8 cellular contexts compared by ENCODE assay signal in the genomic region with DNA sequence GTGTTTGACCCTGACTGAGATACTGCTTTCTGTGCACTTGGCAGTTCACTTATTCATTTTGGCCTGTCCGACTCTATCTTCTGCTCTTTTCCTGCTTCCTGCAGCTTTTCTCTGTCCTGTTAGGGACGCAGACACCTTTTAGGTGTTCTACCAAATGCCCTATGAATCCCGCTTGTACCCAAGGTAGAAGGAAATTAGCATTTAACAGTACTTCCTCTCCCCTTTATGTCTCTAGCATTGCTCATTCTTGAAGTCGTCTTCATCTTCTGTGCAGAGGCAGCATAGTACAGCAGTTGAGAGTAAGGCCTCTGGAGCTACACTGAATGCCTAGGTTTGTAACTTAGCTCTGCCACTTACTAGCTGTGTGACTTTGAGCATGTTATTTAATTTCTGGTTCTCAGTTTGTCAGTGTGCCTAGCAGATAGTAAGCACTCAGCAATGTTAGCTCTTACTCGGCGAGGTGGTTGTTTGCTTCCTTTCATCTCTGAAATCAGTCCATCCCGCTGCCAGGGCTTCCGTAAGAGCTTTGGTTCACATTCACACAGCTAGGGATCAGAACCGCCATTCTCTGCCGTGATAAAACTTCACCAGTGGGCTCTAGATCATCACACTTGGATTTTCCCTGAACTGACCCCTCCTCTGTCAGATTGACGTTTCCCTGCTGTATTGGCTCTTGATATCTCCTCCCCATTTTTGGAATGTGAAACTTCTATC. TPM values are rescaled to one million over a fixed set of nuclear protein-coding genes. Genes with fewer than 3 reads are reported as not detected.
DNase-seq lines count a peak whose midpoint lies in the region; ATAC-seq and TF ChIP-seq lines count a peak whose summit lies in the region.
"Had no signal": no experiment of that assay in that cellular context is flagged by ENCODE, and none has a peak within 500 bp of the region (broad histone marks: within the 10 kb centered on the region; RNA-seq: fewer than 3 reads in every experiment).

No MANE protein-coding gene starts in this region.

- H3K4me3 ChIP-seq in HUES48 (ENCODE audit: low read depth, low read length) (peak overlapping the region; percentile 94), hepatocyte (peak overlapping the region; percentile 99)

- H4K20me1 ChIP-seq in hepatocyte (ENCODE audit: insufficient read depth, poor library complexity, severe bottlenecking) = peaks cover 56% of the 10 kb centered on the region

- H3K9me3 ChIP-seq in HUES48 (ENCODE audit: control insufficient read depth, insufficient read depth, low read length) (no peaks in the 10 kb centered on the region), hepatocyte (ENCODE audit: low read depth) (no peaks in the 10 kb centered on the region)

- no peaks in the 10 kb centered on the region for H3K9me2 ChIP-seq in hepatocyte (replicated peaks; ENCODE audit: insufficient read depth)

- peak overlapping the region; percentile 98 for H3K27ac Mint-ChIP-seq in WTC11
- peak overlapping the region; percentile 95 for H3K27ac Mint-ChIP-seq in stimulated activated memory B cell treated with anti-CD40 and anti-IgM and Interleukin-4, amounts not matched to agents 10 μg/mL and 1 μg/mL and 100 μg/mL, for 72 hours

- peak overlapping the region; percentile 100 for H3K4me3 Mint-ChIP-seq in WTC11
- H3K4me3 Mint-ChIP-seq in stimulated activated memory B cell treated with anti-CD40 and anti-IgM and Interleukin-4, amounts not matched to agents 10 μg/mL and 1 μg/mL and 100 μg/mL, for 72 hours = peak overlapping the region; percentile 97

- no peak overlapping the region for H2AFZ ChIP-seq in hepatocyte

- H3K27me3 Mint-ChIP-seq in WTC11 (ENCODE audit: low read depth) = no peaks in the 10 kb centered on the region; the same call in 1 of the 2 replicates
- no peaks in the 10 kb centered on the region for H3K27me3 Mint-ChIP-seq in stimulated activated memory B cell treated with anti-CD40 and anti-IgM and Interleukin-4, amounts not matched to agents 10 μg/mL and 1 μg/mL and 100 μg/mL, for 72 hours

- H3K4me1 Mint-ChIP-seq in WTC11 = peaks cover 33% of the 10 kb centered on the region
- peaks cover 38% of the 10 kb centered on the region for H3K4me1 Mint-ChIP-seq in stimulated activated memory B cell treated with anti-CD40 and anti-IgM and Interleukin-4, amounts not matched to agents 10 μg/mL and 1 μg/mL and 100 μg/mL, for 72 hours

- POLR2A ChIA-PET in WTC11 (lab: Charles Lee) = interaction anchor here (1.2 to 2.1 kb wide), 2 partner anchors 12 to 33 kb away, joined by 5 to 7 read pairs; no protein-coding TSS in a partner anchor

- no peaks in the 10 kb centered on the region for H3K9me3 Mint-ChIP-seq in WTC11
- H3K9me3 Mint-ChIP-seq in stimulated activated memory B cell treated with anti-CD40 and anti-IgM and Interleukin-4, amounts not matched to agents 10 μg/mL and 1 μg/mL and 100 μg/mL, for 72 hours = no peaks in the 10 kb centered on the region

- H3K4me2 ChIP-seq in hepatocyte = peak overlapping the region; percentile 92

- ATAC-seq in WTC11 = no peak
- no peak for ATAC-seq in stimulated activated memory B cell treated with anti-CD40 and anti-IgM and Interleukin-4, amounts not matched to agents 10 μg/mL and 1 μg/mL and 100 μg/mL, for 72 hours

- DNase-seq in WTC11 (ENCODE audit: low spot score) (no peak), hepatocyte (ENCODE audit: low spot score) (no peak), NCI-H2029 (lab: John Stamatoyannopoulos, UW) (no peak), SKM-1 treated with dmso at 0.1 percent for 144 hours (lab: John Stamatoyannopoulos, UW; ENCODE audit: unreplicated experiment) (no peak)
- no peak for DNase-seq in activated CD4-positive, CD25-positive, alpha-beta regulatory T cell treated with anti-CD3 and anti-CD28 coated beads, Interleukin-2, amount 50 U/mL, for 72 hours

- H3K9ac ChIP-seq in HUES48 (ENCODE audit: low read depth, low read length) = peak overlapping the region; percentile 93

- H3K27me3 ChIP-seq in HUES48 (ENCODE audit: control insufficient read depth, insufficient read depth, low read length) (no peaks in the 10 kb centered on the region), hepatocyte (no peaks in the 10 kb centered on the region)

- peaks cover 62% of the 10 kb centered on the region for H3K79me2 ChIP-seq in hepatocyte

- H3K27ac ChIP-seq in HUES48 (ENCODE audit: low read depth, low read length) = no peak overlapping the region
- H3K27ac ChIP-seq in hepatocyte = no peak overlapping the region

- peaks cover 17% of the 10 kb centered on the region for H3K36me3 Mint-ChIP-seq in WTC11
- peaks cover 12% of the 10 kb centered on the region for H3K36me3 Mint-ChIP-seq in stimulated activated memory B cell treated with anti-CD40 and anti-IgM and Interleukin-4, amounts not matched to agents 10 μg/mL and 1 μg/mL and 100 μg/mL, for 72 hours

- peaks cover 36% of the 10 kb centered on the region for H3K36me3 ChIP-seq in HUES48 (ENCODE audit: control insufficient read depth, insufficient read depth, low read length)
- no peaks in the 10 kb centered on the region for H3K36me3 ChIP-seq in hepatocyte (replicated peaks; ENCODE audit: insufficient read depth, low read depth)

- WGBS in hepatocyte (ENCODE audit: low lambda C conversion rate, missing lambda C conversion rate) = 64% methylated on average over 11 of the region's 11 CpGs

- H3K4me1 ChIP-seq in HUES48 (ENCODE audit: control insufficient read depth, insufficient read depth, low read length) = peaks cover 28% of the 10 kb centered on the region
- peaks cover 6% of the 10 kb centered on the region for H3K4me1 ChIP-seq in hepatocyte (ENCODE audit: insufficient read depth)

- TF ChIP-seq CTCF in WTC11 (IDR thresholded peaks at IDR 0.05) (no peak), hepatocyte (IDR thresholded peaks at IDR 0.05; ENCODE audit: poor library complexity) (no peak)

- CTCF ChIA-PET in WTC11 (lab: Charles Lee) = interaction anchor here (1.0 to 3.0 kb wide), 4 partner anchors 23 to 58 kb away, joined by 5 to 24 read pairs (median 6); no protein-coding TSS in a partner anchor

TF ChIP-seq in WTC11, 78 proteins besides CTCF, POLR2A, EP300 and RAD21 (continues in another document):
- TF ChIP-seq CREM (CRISPR knock-in tag; IDR thresholded peaks at IDR 0.05) (no peak), ZNF396 (CRISPR knock-in tag; IDR thresholded peaks at IDR 0.05; ENCODE audit: borderline replicate concordance) (no peak), MYBL2 (CRISPR knock-in tag; IDR thresholded peaks at IDR 0.05) (no peak), ZBTB21 (CRISPR knock-in tag; IDR thresholded peaks at IDR 0.05; ENCODE audit: borderline replicate concordance) (no peak), ZNF281 (CRISPR knock-in tag; IDR thresholded peaks at IDR 0.05) (no peak)

RNA-seq across cellular contexts. Expression of gene CCT7, which starts 1.4 kb away (rescaled TPM):
- 482 to 518 TPM (median 514 TPM) in 3 replicates for total RNA-seq in WTC11 (2021)
- total RNA-seq in hepatocyte = 195 and 197 TPM in 2 replicates
- polyA plus RNA-seq in hepatocyte = 190 TPM in 2 replicates

RNA-seq across cellular contexts. Expression of gene PRADC1, which starts 2.4 kb away (rescaled TPM):
- total RNA-seq in WTC11 (2021) = 11.4 to 12.9 TPM (median 12.2 TPM) in 3 replicates
- total RNA-seq in hepatocyte = 26.9 and 36.6 TPM in 2 replicates
- polyA plus RNA-seq in hepatocyte = 31.6 and 39.7 TPM in 2 replicates

RNA-seq across cellular contexts. Expression of gene SMYD5, which starts 21.4 kb away (rescaled TPM):
- 46.5 to 47.9 TPM (median 46.7 TPM) in 3 replicates for total RNA-seq in WTC11 (2021)
- 15.5 and 28.3 TPM in 2 replicates for total RNA-seq in hepatocyte
- polyA plus RNA-seq in hepatocyte = 10.0 and 16.9 TPM in 2 replicates

RNA-seq across cellular contexts. Expression of gene NOTO, which starts 33.1 kb away (rescaled TPM):
- total RNA-seq in WTC11 (2021) = 0.15 to 0.23 TPM (median 0.18 TPM) in 3 replicates
- not detected in 2 replicates for total RNA-seq in hepatocyte
- not detected in 2 replicates for polyA plus RNA-seq in hepatocyte
- total RNA-seq: temporal lobe had no signal

RNA-seq across cellular contexts. Expression of gene FBXO41, which starts 48.8 kb away (rescaled TPM):
- total RNA-seq in WTC11 (2021) (19.2 to 21.5 TPM (median 21.1 TPM) in 3 replicates), hepatocyte (0.92 and 2.1 TPM in 2 replicates)
- polyA plus RNA-seq in hepatocyte = 1.2 and 1.3 TPM in 2 replicates
